9 cellular contexts compared by ENCODE assay signal in genomic region chr1:240149488-240150094, GRCh38. TPM values are rescaled to one million over a fixed set of nuclear protein-coding genes. Genes with fewer than 3 reads are reported as not detected.
DNase-seq lines count a peak whose midpoint lies in the region; ATAC-seq and TF ChIP-seq lines count a peak whose summit lies in the region.
"Had no signal": no experiment of that assay in that cellular context is flagged by ENCODE, and none has a peak within 500 bp of the region (broad histone marks: within the 10 kb centered on the region; RNA-seq: fewer than 3 reads in every experiment).

No MANE protein-coding gene starts in this region.

- 38 to 40% (median 39%) methylated on average over 3 of the region's 3 CpGs for WGBS in psoas muscle, 3 donors

- H2AFZ ChIP-seq in OCI-LY7 (ENCODE audit: low read length) = no peak overlapping the region

- no TSS peak for BruUV-seq in OCI-LY7 (replicated peaks; lab: Mats Ljungman, UMichigan)

- H3K9me3 ChIP-seq in OCI-LY7 (ENCODE audit: low read length) (no peaks in the 10 kb centered on the region), psoas muscle (no peaks in the 10 kb centered on the region)

- CTCF ChIA-PET in OCI-LY7 (lab: Charles Lee; ENCODE audit: unreplicated experiment) = no interaction called here

- H3K4me1 ChIP-seq in OCI-LY7 (ENCODE audit: insufficient read depth, low read length, poor library complexity, severe bottlenecking) (no peaks in the 10 kb centered on the region), psoas muscle (no peaks in the 10 kb centered on the region)

- H3K27ac ChIP-seq in OCI-LY7 (ENCODE audit: low read depth, low read length, poor library complexity, severe bottlenecking) (no peak overlapping the region), psoas muscle (no peak overlapping the region)

- no peaks in the 10 kb centered on the region for H3K9me2 ChIP-seq in OCI-LY7 (ENCODE audit: insufficient read depth, low read length)

- H3K27me3 ChIP-seq in psoas muscle (ENCODE audit: insufficient read depth in 3 of 3, low read length in 2 of 3) = no peaks in the 10 kb centered on the region

- no peak overlapping the region for H3K4me2 ChIP-seq in OCI-LY7 (ENCODE audit: low read length)

- no peaks in the 10 kb centered on the region for H3K79me2 ChIP-seq in OCI-LY7 (ENCODE audit: insufficient read depth, low read depth, low read length)

- POLR2A ChIA-PET in OCI-LY7 (lab: Charles Lee) = interaction anchor here (0.5 to 1.1 kb wide), 4 partner anchors 21 to 1490 kb away, joined by 3 to 4 read pairs (median 4); no protein-coding TSS in a partner anchor

- DNase-seq in NCI-H2107 treated with DMSO at 0.1 percent for 48 hours (lab: John Stamatoyannopoulos, UW; ENCODE audit: unreplicated experiment) (peak; percentile 18), NCI-H2107 (lab: John Stamatoyannopoulos, UW) (no peak), OCI-LY7 (ENCODE audit: low spot score) (peak; percentile 11), epidermal melanocyte (ENCODE audit: insufficient read length, low spot score) (peak; percentile 31), psoas muscle (no peak), T-helper 9 cell (no peak)
- no peak for DNase-seq in activated CD4-positive, alpha-beta T cell treated with anti-CD3 and anti-CD28 coated beads, Interleukin-2, amount 50 U/mL, for 48 hours

- peak; percentile 75 for ATAC-seq in HG03175 (IDR thresholded peaks at IDR 0.05; ENCODE audit: unreplicated experiment)
- ATAC-seq in psoas muscle = no peak

- H3K4me3 ChIP-seq in OCI-LY7 (ENCODE audit: low read depth, low read length, poor library complexity, severe bottlenecking) (no peak overlapping the region), psoas muscle (no peak overlapping the region)

- no peaks in the 10 kb centered on the region for H4K20me1 ChIP-seq in OCI-LY7 (ENCODE audit: insufficient read depth, low read length)

- intact Hi-C loops in OCI-LY7 (cut with micrococcal nuclease; ENCODE audit: unreplicated experiment) = loop anchor here (2.0 kb wide), 1 partner anchor 123 kb away; no protein-coding TSS in a partner anchor
- intact Hi-C loops in psoas muscle (cut with DNase I) = no loop called here

- peak; percentile 92 for TF ChIP-seq CTCF in OCI-LY7 (conservative IDR thresholded peaks at IDR 0.05; ENCODE audit: low read length)
- TF ChIP-seq CTCF in psoas muscle (IDR thresholded peaks at IDR 0.05) = peak; percentile 49

- no peaks in the 10 kb centered on the region for H3K36me3 ChIP-seq in OCI-LY7 (ENCODE audit: insufficient read depth, low read length)
- no peaks in the 10 kb centered on the region for H3K36me3 ChIP-seq in psoas muscle (ENCODE audit: insufficient read depth in 1 of 2, low read depth in 1 of 2)

RNA-seq across cellular contexts. Expression of gene FMN2, which starts 57.9 kb away (rescaled TPM):
- total RNA-seq in OCI-LY7 (2014; rRNA removed; shearing (Covaris generic)) = not detected in 2 replicates
- total RNA-seq in OCI-LY7 (2022) (not detected in 2 replicates), psoas muscle (1 to 10 TPM in 1 of 4 donors, under 1 TPM in 1, not detected in 2; 0.15 to 1.1 TPM)
- polyA plus RNA-seq in psoas muscle = under 1 TPM; 0.32 to 0.64 (median 0.52) TPM
- total RNA-seq: CD4-positive, alpha-beta memory T cell had no signal
- polyA plus RNA-seq: CD4-positive, alpha-beta memory T cell had no signal

Comparison
In these comparisons a context has a peak if more than half of its experiments do, and no peak if none do; other contexts are left out.
1. DNase-seq: peak in NCI-H2107 treated with DMSO at 0.1 percent for 48 hours (single experiment), OCI-LY7 (single experiment) and epidermal melanocyte (single experiment); none in NCI-H2107 (single experiment), psoas muscle (0 of 2), activated CD4-positive, alpha-beta T cell treated with anti-CD3 and anti-CD28 coated beads, Interleukin-2, amount 50 U/mL, for 48 hours (0 of 2) and T-helper 9 cell (single experiment).